11 cellular contexts compared by ENCODE assay signal in genomic region chr5:173745123-173745522, GRCh38.
DNase-seq lines count a peak whose midpoint lies in the region; ATAC-seq, FAIRE-seq and TF ChIP-seq lines count a peak whose summit lies in the region.
"Had no signal": no experiment of that assay in that cellular context is flagged by ENCODE, and none has a peak within 500 bp of the region (broad histone marks: within the 10 kb centered on the region; RNA-seq: fewer than 3 reads in every experiment).

No MANE protein-coding gene starts in this region.

- peaks cover 16% of the 10 kb centered on the region for H3K4me1 ChIP-seq in A549
- H3K4me1 ChIP-seq: pancreas had no signal

- CTCF ChIA-PET in A549 (lab: Yijun Ruan, JAX), result interaction anchor here (1.0 to 1.9 kb wide), 2 partner anchors 18 to 55 kb away, joined by 3 to 6 read pairs; no protein-coding TSS in a partner anchor

- ATAC-seq in A549 (no peak), GM19025 (IDR thresholded peaks at IDR 0.05; ENCODE audit: low read depth, unreplicated experiment) (peak; percentile 40), HG03159 (IDR thresholded peaks at IDR 0.05; ENCODE audit: unreplicated experiment) (peak; percentile 36)

- H3K4me3 ChIP-seq in A549, result no peak overlapping the region
- H3K4me3 ChIP-seq: pancreas had no signal

- no peaks in the 10 kb centered on the region for H3K9me3 ChIP-seq in A549
- H3K9me3 ChIP-seq: pancreas had no signal

- FAIRE-seq in A549 (lab: Jason Lieb, UNC), result no peak
- FAIRE-seq: pancreas had no signal

- H3K4me2 ChIP-seq in A549, result no peak overlapping the region

- 96% methylated on average over 4 of the region's 4 CpGs for WGBS in A549 (ENCODE audit: missing lambda C conversion rate)

- no peak for TF ChIP-seq POLR2A in A549 (IDR thresholded peaks at IDR 0.05; ENCODE audit: low read length)

- no peak for TF ChIP-seq EP300 in A549 (IDR thresholded peaks at IDR 0.05)

- DNase-seq in A549 (ENCODE audit: low read depth in 1 of 2, low spot score in 1 of 2) (no peak), SHP77 treated with DMSO at 0.1 percent for 48 hours (lab: John Stamatoyannopoulos, UW) (peak; percentile 92), HCEC 1CT (no peak), amniotic stem cell (lab: John Stamatoyannopoulos, UW) (no peak), NCI-H1436 treated with DMSO at 0.1 percent for 48 hours (lab: John Stamatoyannopoulos, UW) (no peak)
- DNase-seq in stimulated activated CD4-positive, alpha-beta T cell treated with anti-CD3 and anti-CD28 coated beads, Interleukin-4, amount 100 ng/mL, for 24 hours, result no peak
- DNase-seq: CD4-positive, CD25-positive, alpha-beta regulatory T cell; erythroblast; pancreas had no signal

- peak overlapping the region; percentile 61 to 69; a peak in 4 of 6 replicates for H3K27ac ChIP-seq in A549
- H3K27ac ChIP-seq: pancreas had no signal

- TF ChIP-seq CTCF in A549 (IDR thresholded peaks at IDR 0.05), result no peak

- no peak for TF ChIP-seq RAD21 in A549 (conservative IDR thresholded peaks at IDR 0.05 in 1 of 2, IDR thresholded peaks at IDR 0.05 in 1 of 2)

- POLR2A ChIA-PET in A549 (lab: Yijun Ruan, JAX), result no interaction called here

TF ChIP-seq in A549, 52 proteins besides CTCF, POLR2A, EP300 and RAD21:
- TF ChIP-seq KDM1A (IDR thresholded peaks at IDR 0.05; ENCODE audit: low read depth), result no peak
- no peak for TF ChIP-seq HOXB5 (CRISPR knock-in tag; IDR thresholded peaks at IDR 0.05)

Comparison
In these comparisons a context has a peak if more than half of its experiments do, and no peak if none do; other contexts are left out.
1. ATAC-seq: peak in GM19025 (single experiment) and HG03159 (single experiment); none in A549 (0 of 2).